In the genomic region with DNA sequence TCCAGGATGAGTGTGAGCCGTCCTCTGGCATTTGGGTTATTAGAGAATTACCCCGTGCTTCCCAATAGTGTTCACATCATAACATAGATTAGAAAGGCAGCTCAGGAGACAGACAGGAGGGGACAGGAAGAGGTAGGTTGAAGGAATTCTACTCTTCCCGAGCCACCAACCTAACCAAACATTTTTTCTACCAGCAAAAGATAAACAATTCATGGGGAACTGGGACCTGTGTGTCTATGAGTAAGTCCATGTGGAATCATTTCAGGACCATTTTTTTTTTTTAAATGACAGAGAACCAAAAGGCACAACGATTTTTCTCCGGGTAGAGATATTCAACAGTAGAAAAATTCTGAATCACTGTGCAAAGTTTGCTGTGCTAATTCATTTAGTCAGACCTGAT, we compare ENCODE assay signal across 20 cellular contexts.
A peak's percentile ranks its signal among the peaks of the same experiment; 100 is the strongest.
DNase-seq lines count a peak whose midpoint lies in the region; ATAC-seq, FAIRE-seq and TF ChIP-seq lines count a peak whose summit lies in the region.
"Had no signal": no experiment of that assay in that cellular context is flagged by ENCODE, and none has a peak within 500 bp of the region (broad histone marks: within the 10 kb centered on the region; RNA-seq: fewer than 3 reads in every experiment).

No MANE protein-coding gene starts in this region.

- TF ChIP-seq EP300 in K562 (IDR thresholded peaks at IDR 0.05; ENCODE audit: low read length): no peak

- no peaks in the 10 kb centered on the region for H3K36me3 Mint-ChIP-seq in activated CD8-positive, alpha-beta T cell treated with anti-CD3 and anti-CD28 coated beads, Interleukin-2, amount 10 ng/mL, durations not matched to agents 7 days and 5 days (ENCODE audit: low read depth)
- H3K36me3 Mint-ChIP-seq: T-cell had no signal

- H3K36me3 ChIP-seq in K562 (ENCODE audit: control insufficient read depth, insufficient read depth, low read length): no peaks in the 10 kb centered on the region
- H3K36me3 ChIP-seq in heart left ventricle: no peaks in the 10 kb centered on the region
- H3K36me3 ChIP-seq: BE2C, Peyer's patch had no signal

- no peak for TF ChIP-seq RAD21 in K562 (CRISPR knock-in tag; conservative IDR thresholded peaks at IDR 0.05 in 1 of 2, IDR thresholded peaks at IDR 0.05 in 1 of 2)

- FAIRE-seq in K562 (lab: Jason Lieb, UNC) (no peak), urothelium cell line (lab: Jason Lieb, UNC) (no peak)
- FAIRE-seq: A549, GM18507, H1 had no signal

- TF ChIP-seq POLR2A in K562 (conservative IDR thresholded peaks at IDR 0.05) (no peak), heart left ventricle (IDR thresholded peaks at IDR 0.05) (no peak)

- H3K4me3 ChIP-seq in K562 (no peak overlapping the region), heart left ventricle (no peak overlapping the region)
- H3K4me3 ChIP-seq: A549, Peyer's patch had no signal

- BruUV-seq in K562 (replicated peaks; lab: Mats Ljungman, UMichigan): no TSS peak

- no peak; the same call in 2 of the 3 replicates for ATAC-seq in K562
- no peak for ATAC-seq in HG03565 (IDR thresholded peaks at IDR 0.05; ENCODE audit: unreplicated experiment)
- no peak for ATAC-seq in heart left ventricle
- ATAC-seq in activated CD8-positive, alpha-beta T cell treated with anti-CD3 and anti-CD28 coated beads, Interleukin-2, amount 10 ng/mL, durations not matched to agents 7 days and 5 days: no peak
- ATAC-seq: A549, SK-N-SH treated with all-trans-retinoic acid at 6 μM for 48 hours, T-cell had no signal

- CTCF ChIA-PET in K562 (lab: Yijun Ruan, JAX; ENCODE audit: low intra/inter-chr PET ratio): interaction anchor here (0.7 kb wide), 1 partner anchor 284 kb away, joined by 3 read pairs; no protein-coding TSS in a partner anchor
- CTCF ChIA-PET in activated CD8-positive, alpha-beta T cell treated with anti-CD3 and anti-CD28 coated beads, Interleukin-2, amount 10 ng/mL, durations not matched to agents 7 days and 5 days (lab: Charles Lee): no interaction called here

- H4K20me1 ChIP-seq in K562 (replicated peaks; ENCODE audit: control insufficient read depth, insufficient read depth, low read length): no peaks in the 10 kb centered on the region

- peak overlapping the region; percentile 30; the same call in 1 of the 2 replicates for H2AFZ ChIP-seq in K562 (ENCODE audit: low read depth, low read length)

- H3K27ac Mint-ChIP-seq in activated CD8-positive, alpha-beta T cell treated with anti-CD3 and anti-CD28 coated beads, Interleukin-2, amount 10 ng/mL, durations not matched to agents 7 days and 5 days: no peak overlapping the region
- H3K27ac Mint-ChIP-seq: T-cell had no signal

- no peak overlapping the region for H3K9ac ChIP-seq in K562 (ENCODE audit: insufficient read depth in 1 of 2, low read depth in 2 of 2, low read length in 2 of 2)

- H3K4me2 ChIP-seq in K562 (ENCODE audit: insufficient read depth, low read length): no peak overlapping the region
- H3K4me2 ChIP-seq: A549 had no signal

- TF ChIP-seq CTCF in K562 (IDR thresholded peaks at IDR 0.05 in 2 of 3, conservative IDR thresholded peaks at IDR 0.05 in 1 of 3; ENCODE audit: insufficient read depth in 2 of 3, low read depth in 1 of 3, low read length in 3 of 3) (no peak), heart left ventricle (IDR thresholded peaks at IDR 0.05) (no peak)

- H3K9me3 ChIP-seq in K562 (replicated peaks; ENCODE audit: control insufficient read depth, insufficient read depth, low read depth, low read length) (no peaks in the 10 kb centered on the region), heart left ventricle (no peaks in the 10 kb centered on the region)
- H3K9me3 ChIP-seq: A549, BE2C, Peyer's patch had no signal

- H3K4me1 ChIP-seq in K562 (replicated peaks in 1 of 2; ENCODE audit: control insufficient read depth in 2 of 2, insufficient read depth in 2 of 2, low read length in 2 of 2) (peaks cover 0 to 2% of the 10 kb centered on the region in 2 experiments; a peak in 2 of 5 replicates), heart left ventricle (no peaks in the 10 kb centered on the region)
- H3K4me1 ChIP-seq: A549, BE2C, Peyer's patch had no signal

- in situ Hi-C loops in K562 (cut with MboI): no loop called here

- POLR2A ChIA-PET in K562 (lab: Yijun Ruan, JAX): interaction anchor here (0.8 kb wide), 1 partner anchor 317 kb away, joined by 4 read pairs; no protein-coding TSS in a partner anchor
- POLR2A ChIA-PET in activated CD8-positive, alpha-beta T cell treated with anti-CD3 and anti-CD28 coated beads, Interleukin-2, amount 10 ng/mL, durations not matched to agents 7 days and 5 days (lab: Charles Lee): no interaction called here

- no peaks in the 10 kb centered on the region for H3K9me1 ChIP-seq in K562 (ENCODE audit: control insufficient read depth, insufficient read depth, low read length)

- no peaks in the 10 kb centered on the region for H3K79me2 ChIP-seq in K562 (ENCODE audit: control insufficient read depth, insufficient read depth, low read length)

- H3K27me3 ChIP-seq in K562 (ENCODE audit: control insufficient read depth in 2 of 2, insufficient read depth in 2 of 2, low read length in 2 of 2) (no peaks in the 10 kb centered on the region), heart left ventricle (no peaks in the 10 kb centered on the region)
- H3K27me3 ChIP-seq: BE2C, Peyer's patch had no signal

- peaks cover 10% of the 10 kb centered on the region for H3K27me3 Mint-ChIP-seq in activated CD8-positive, alpha-beta T cell treated with anti-CD3 and anti-CD28 coated beads, Interleukin-2, amount 10 ng/mL, durations not matched to agents 7 days and 5 days (ENCODE audit: low read depth)

- H3K4me1 Mint-ChIP-seq in activated CD8-positive, alpha-beta T cell treated with anti-CD3 and anti-CD28 coated beads, Interleukin-2, amount 10 ng/mL, durations not matched to agents 7 days and 5 days (ENCODE audit: low read depth): no peaks in the 10 kb centered on the region
- H3K4me1 Mint-ChIP-seq: T-cell had no signal

- no peak overlapping the region for H3K27ac ChIP-seq in K562 (ENCODE audit: extremely low read depth, low read depth, low read length)
- no peak overlapping the region for H3K27ac ChIP-seq in heart left ventricle
- H3K27ac ChIP-seq: A549, Peyer's patch had no signal

- 27% methylated on average over 5 of the region's 5 CpGs for WGBS in K562 (ENCODE audit: insufficient coverage, low coverage, missing lambda C conversion rate)
- WGBS in heart left ventricle, 4 donors: 72 to 82% (median 76%) methylated on average over 5 of the region's 5 CpGs

- H3K9me3 Mint-ChIP-seq in activated CD8-positive, alpha-beta T cell treated with anti-CD3 and anti-CD28 coated beads, Interleukin-2, amount 10 ng/mL, durations not matched to agents 7 days and 5 days (ENCODE audit: insufficient read depth): no peaks in the 10 kb centered on the region
- H3K9me3 Mint-ChIP-seq: T-cell had no signal

- intact Hi-C loops in K562 (cut with micrococcal nuclease): no loop called here
- intact Hi-C loops in heart left ventricle (cut with DNase I): no loop called here

- DNase-seq in EH (ENCODE audit: low read depth): peak; percentile 63
- peak; percentile 64 for DNase-seq in HT1080 (ENCODE audit: low read depth)
- no peak for DNase-seq in K562 (ENCODE audit: extremely low read depth in 1 of 4, low spot score in 3 of 4)
- peak; percentile 13 for DNase-seq in urothelium cell line (ENCODE audit: low spot score)
- DNase-seq in heart left ventricle: no peak
- no peak for DNase-seq in activated CD8-positive, alpha-beta T cell treated with anti-CD3 and anti-CD28 coated beads, Interleukin-2, amount 10 ng/mL, durations not matched to agents 7 days and 5 days
- DNase-seq: BE2C, KBM-7, NCI-H1092, NCI-H1436 treated with DMSO at 0.1 percent for 48 hours, NCI-H1930, NCI-H2171 treated with DMSO at 0.1 percent for 48 hours, NCI-H524 treated with DMSO at 0.1 percent for 48 hours, Peyer's patch, T-cell had no signal

- no peak overlapping the region for H3K4me3 Mint-ChIP-seq in activated CD8-positive, alpha-beta T cell treated with anti-CD3 and anti-CD28 coated beads, Interleukin-2, amount 10 ng/mL, durations not matched to agents 7 days and 5 days
- H3K4me3 Mint-ChIP-seq: T-cell had no signal

TF ChIP-seq in K562, 482 proteins besides CTCF, POLR2A, EP300 and RAD21:
- TF ChIP-seq SRSF9 (IDR thresholded peaks at IDR 0.05; ENCODE audit: borderline replicate concordance, low read depth, low read length): no peak
- no peak for TF ChIP-seq HSF4 (CRISPR knock-in tag; IDR thresholded peaks at IDR 0.05; ENCODE audit: borderline replicate concordance)
- TF ChIP-seq PCBP1 (IDR thresholded peaks at IDR 0.05; ENCODE audit: low read depth, low read length, poor library complexity, severe bottlenecking): no peak
- TF ChIP-seq SLC30A9 (CRISPR knock-in tag; IDR thresholded peaks at IDR 0.05): no peak
- TF ChIP-seq ID3 (CRISPR knock-in tag; IDR thresholded peaks at IDR 0.05): no peak
- no peak for TF ChIP-seq ID3 (tag; IDR thresholded peaks at IDR 0.05)
- TF ChIP-seq FUS (optimal IDR thresholded peaks at IDR 0.05; ENCODE audit: low read depth, low read length): no peak
- no peak for TF ChIP-seq SREBF2 (CRISPR knock-in tag; IDR thresholded peaks at IDR 0.05)
- TF ChIP-seq PHTF2 (CRISPR knock-in tag; IDR thresholded peaks at IDR 0.05): no peak
TF ChIP-seq in K562: peak in this region for 0.

Comparison
In these comparisons a context has a peak if more than half of its experiments do, and no peak if none do; other contexts are left out.
1. DNase-seq: peak in EH (single experiment), HT1080 (single experiment) and urothelium cell line (single experiment); none in K562 (0 of 4), heart left ventricle (0 of 5) and activated CD8-positive, alpha-beta T cell treated with anti-CD3 and anti-CD28 coated beads, Interleukin-2, amount 10 ng/mL, durations not matched to agents 7 days and 5 days (single experiment).